In genomic region chr16:74577882-74578366, GRCh38 we compare ENCODE assay signal across 10 cellular contexts. TPM values are rescaled to one million over a fixed set of nuclear protein-coding genes. Genes with fewer than 3 reads are reported as not detected.
DNase-seq lines count a peak whose midpoint lies in the region; ATAC-seq and TF ChIP-seq lines count a peak whose summit lies in the region.
"Had no signal": no experiment of that assay in that cellular context is flagged by ENCODE, and none has a peak within 500 bp of the region (broad histone marks: within the 10 kb centered on the region; RNA-seq: fewer than 3 reads in every experiment).

No MANE protein-coding gene starts in this region.

- H3K27ac Mint-ChIP-seq in activated naive CD8-positive, alpha-beta T cell treated with anti-CD3 and anti-CD28 coated beads for 36 hours = peak overlapping the region; percentile 60
- H3K27ac Mint-ChIP-seq in natural killer cell = peak overlapping the region; percentile 33 to 36

- H3K36me3 ChIP-seq in GM06990 (ENCODE audit: control insufficient read depth, insufficient read depth, low read length) (no peaks in the 10 kb centered on the region), IMR-90 (ENCODE audit: control insufficient read depth, insufficient read depth, low read length) (no peaks in the 10 kb centered on the region)

- no peak overlapping the region for H2BK120ac ChIP-seq in IMR-90 (ENCODE audit: low read depth, low read length)

- no peaks in the 10 kb centered on the region for H3K9me3 ChIP-seq in IMR-90 (ENCODE audit: control insufficient read depth, insufficient read depth, low read length)

- H3K18ac ChIP-seq in IMR-90 (ENCODE audit: low read depth, low read length) = no peak overlapping the region

- intact Hi-C loops in IMR-90 (cut with micrococcal nuclease) = no loop called here
- intact Hi-C loops in natural killer cell (cut with micrococcal nuclease) = no loop called here

- no peak overlapping the region for H2AK9ac ChIP-seq in IMR-90 (replicated peaks; ENCODE audit: low read depth, low read length, poor library complexity)

- no peaks in the 10 kb centered on the region for H3K9me3 Mint-ChIP-seq in activated naive CD8-positive, alpha-beta T cell treated with anti-CD3 and anti-CD28 coated beads for 36 hours
- no peaks in the 10 kb centered on the region for H3K9me3 Mint-ChIP-seq in natural killer cell

- BruUV-seq in IMR-90 (replicated peaks; lab: Mats Ljungman, UMichigan) = no TSS peak

- no peaks in the 10 kb centered on the region for H3K27me3 Mint-ChIP-seq in activated naive CD8-positive, alpha-beta T cell treated with anti-CD3 and anti-CD28 coated beads for 36 hours
- no peaks in the 10 kb centered on the region for H3K27me3 Mint-ChIP-seq in natural killer cell (ENCODE audit: low read depth in 2 of 2)

- no peak overlapping the region for H4K91ac ChIP-seq in IMR-90 (ENCODE audit: insufficient read depth, low read depth, low read length)

- H3K14ac ChIP-seq in IMR-90 (replicated peaks; ENCODE audit: low read depth, low read length) = no peak overlapping the region

- H3K9ac ChIP-seq in IMR-90 (ENCODE audit: low read depth, low read length) = no peak overlapping the region

- no peak overlapping the region for H3K4me3 ChIP-seq in GM06990 (replicated peaks; ENCODE audit: low read depth, low read length)
- no peak overlapping the region for H3K4me3 ChIP-seq in IMR-90 (ENCODE audit: insufficient read depth, low read depth, low read length)

- no peak overlapping the region for H2AFZ ChIP-seq in IMR-90 (replicated peaks; ENCODE audit: low read length, poor library complexity)

- ATAC-seq in IMR-90 (ENCODE audit: low read depth) (peak; percentile 61), natural killer cell (peak in 1 of 3 donors; percentile 39), HG02870 (IDR thresholded peaks at IDR 0.05; ENCODE audit: unreplicated experiment) (no peak)

- H3K9me1 ChIP-seq in IMR-90 (ENCODE audit: insufficient read depth, low read length) = peaks cover 3% of the 10 kb centered on the region

- TF ChIP-seq CTCF in GM06990 (IDR thresholded peaks at IDR 0.05; ENCODE audit: insufficient read depth, low read length, poor library complexity, severe bottlenecking) (no peak), IMR-90 (conservative IDR thresholded peaks at IDR 0.05; ENCODE audit: low read depth, low read length) (no peak), natural killer cell (IDR thresholded peaks at IDR 0.05) (no peak)

- H2BK5ac ChIP-seq in IMR-90 (ENCODE audit: low read depth, low read length, poor library complexity, severe bottlenecking) = no peak overlapping the region

- peaks cover 6% of the 10 kb centered on the region for H3K4me1 ChIP-seq in IMR-90 (ENCODE audit: control insufficient read depth, insufficient read depth, low read length)

- H3K36me3 Mint-ChIP-seq in activated naive CD8-positive, alpha-beta T cell treated with anti-CD3 and anti-CD28 coated beads for 36 hours = peaks cover 9% of the 10 kb centered on the region
- H3K36me3 Mint-ChIP-seq in natural killer cell = no peaks in the 10 kb centered on the region

- H2AK5ac ChIP-seq in IMR-90 (ENCODE audit: low read depth, low read length) = no peak overlapping the region

- POLR2A ChIA-PET in IMR-90 (lab: Charles Lee; ENCODE audit: unreplicated experiment) = no interaction called here

- no peak overlapping the region for H3K27ac ChIP-seq in IMR-90 (ENCODE audit: insufficient read depth, low read length)
- H3K27ac ChIP-seq in substantia nigra (ENCODE audit: low read depth, low read length, poor library complexity, severe bottlenecking) = no peak overlapping the region

- no peak overlapping the region for H4K8ac ChIP-seq in IMR-90 (ENCODE audit: low read depth in 2 of 2, low read length in 2 of 2)

- no peak overlapping the region for H2BK15ac ChIP-seq in IMR-90 (ENCODE audit: low read depth, low read length)

- no peak overlapping the region for H4K5ac ChIP-seq in IMR-90 (ENCODE audit: low read depth, low read length)

- no peak overlapping the region for H3K4me3 Mint-ChIP-seq in activated naive CD8-positive, alpha-beta T cell treated with anti-CD3 and anti-CD28 coated beads for 36 hours
- H3K4me3 Mint-ChIP-seq in natural killer cell = no peak overlapping the region

- in situ Hi-C loops in IMR-90 (cut with MboI; ENCODE audit: low sequenced_read_pairs) = no loop called here

- peak overlapping the region; percentile 74; the same call in 1 of the 2 replicates for H3K4me2 ChIP-seq in IMR-90 (ENCODE audit: low read depth, low read length)

- H3K79me1 ChIP-seq in IMR-90 (ENCODE audit: low read depth in 1 of 2, low read length in 2 of 2) = peaks cover 20 to 67% of the 10 kb centered on the region in 2 experiments

- dilution Hi-C loops in IMR-90 (cut with HindIII; ENCODE audit: low sequenced_read_pairs, unreplicated experiment) = no loop called here

- WGBS in IMR-90 (ENCODE audit: extremely low coverage in 2 of 2, insufficient read length in 1 of 2), 2 experiments = no CpG with 5 or more reads among the region's 2 CpGs

- H3K23ac ChIP-seq in IMR-90 (ENCODE audit: low read depth, low read length) = no peak overlapping the region

- H3K27me3 ChIP-seq in GM06990 (replicated peaks; ENCODE audit: control insufficient read depth, insufficient read depth, low read length) (no peaks in the 10 kb centered on the region), IMR-90 (ENCODE audit: control insufficient read depth, insufficient read depth, low read length) (no peaks in the 10 kb centered on the region)

- no peak overlapping the region for H2BK20ac ChIP-seq in IMR-90 (ENCODE audit: low read depth, low read length)

- H4K20me1 ChIP-seq in IMR-90 (ENCODE audit: insufficient read depth, low read length) = peaks cover 79% of the 10 kb centered on the region

- H3K4me1 Mint-ChIP-seq in activated naive CD8-positive, alpha-beta T cell treated with anti-CD3 and anti-CD28 coated beads for 36 hours = peaks cover 54% of the 10 kb centered on the region
- H3K4me1 Mint-ChIP-seq in natural killer cell = peaks cover 57 to 74% of the 10 kb centered on the region in 2 donors

- no peak for TF ChIP-seq RAD21 in IMR-90 (IDR thresholded peaks at IDR 0.05; ENCODE audit: low read length)

- no peak overlapping the region for H3K56ac ChIP-seq in IMR-90 (ENCODE audit: extremely low read depth, insufficient read depth, low read length)

- DNase-seq in GM06990 (ENCODE audit: extremely low read depth, insufficient read length) (peak; percentile 55), IMR-90 (peak; percentile 88), natural killer cell (no peak), substantia nigra (lab: John Stamatoyannopoulos, UW) (no peak)
- no peak for DNase-seq in activated naive CD8-positive, alpha-beta T cell treated with anti-CD3 and anti-CD28 coated beads for 36 hours
- DNase-seq in stimulated activated naive CD4-positive, alpha-beta T cell treated with Interleukin-2 at 50 U/mL for 16 hours (lab: John Stamatoyannopoulos, UW) = no peak
- DNase-seq: caudate nucleus; KG1; stimulated activated CD4-positive, alpha-beta T cell treated with anti-CD3 and anti-CD28 coated beads, Interleukin-2, amount 100 ng/mL, for 24 hours had no signal

- TF ChIP-seq POLR2A in IMR-90 (IDR thresholded peaks at IDR 0.05; ENCODE audit: low read depth, low read length) = no peak

- CTCF ChIA-PET in IMR-90 (lab: Yijun Ruan, JAX) = no interaction called here

- H3K4ac ChIP-seq in IMR-90 (ENCODE audit: low read depth, low read length) = no peak overlapping the region

TF ChIP-seq in IMR-90, 13 proteins besides CTCF, POLR2A, EP300 and RAD21:
- peak; percentile 40; the same call in 1 of the 2 replicates for TF ChIP-seq BHLHE40 (IDR thresholded peaks at IDR 0.05; ENCODE audit: low read depth, low read length)
- TF ChIP-seq SMC3 (IDR thresholded peaks at IDR 0.05; ENCODE audit: low read depth, low read length) = no peak
- TF ChIP-seq USF2 (IDR thresholded peaks at IDR 0.05; ENCODE audit: low read depth, low read length) = no peak
- TF ChIP-seq CEBPB (IDR thresholded peaks at IDR 0.05; ENCODE audit: low read depth, low read length) = peak; percentile 77
- TF ChIP-seq MXI1 (IDR thresholded peaks at IDR 0.05; ENCODE audit: borderline replicate concordance, low read depth, low read length) = no peak
- TF ChIP-seq NFE2L2 (IDR thresholded peaks at IDR 0.05; ENCODE audit: low read depth, low read length) = no peak
- TF ChIP-seq FOS (IDR thresholded peaks at IDR 0.05; ENCODE audit: low read depth, low read length) = peak; percentile 95

RNA-seq across cellular contexts. Expression of gene GLG1, which starts 29.0 kb away (rescaled TPM):
- total RNA-seq in IMR-90 (2012; rRNA removed) = 90.0 and 91.0 TPM in 2 replicates
- 93.1 and 107 TPM in 2 replicates for polyA plus RNA-seq in IMR-90 (2012; rRNA removed)
- 51.2 and 73.5 TPM in 2 replicates for polyA plus RNA-seq in IMR-90 (2012; cell fraction: cytosol; rRNA removed)
- 46.2 and 115 TPM in 2 replicates for polyA plus RNA-seq in IMR-90 (2012; cell fraction: nucleus; rRNA removed; ENCODE audit: low replicate concordance)
- total RNA-seq in activated naive CD8-positive, alpha-beta T cell treated with anti-CD3 and anti-CD28 coated beads for 36 hours = 10 to 100 TPM; 58.7 to 60.8 TPM
- 100 to 1,000 TPM; 184 to 225 (median 188) TPM for total RNA-seq in natural killer cell

Comparison
In these comparisons a context has a peak if more than half of its experiments do, and no peak if none do; other contexts are left out.
1. DNase-seq: peak in GM06990 (single experiment) and IMR-90 (single experiment); none in activated naive CD8-positive, alpha-beta T cell treated with anti-CD3 and anti-CD28 coated beads for 36 hours (single experiment), natural killer cell (single experiment), substantia nigra (0 of 49) and stimulated activated naive CD4-positive, alpha-beta T cell treated with Interleukin-2 at 50 U/mL for 16 hours (single experiment).